ENCODE assay signal across 1 cellular context in genomic region chr2:31183973-31184372, GRCh38. TPM values are rescaled to one million over a fixed set of nuclear protein-coding genes. Genes with fewer than 3 reads are reported as not detected.
"Had no signal": no experiment of that assay in that cellular context is flagged by ENCODE, and none has a peak within 500 bp of the region (broad histone marks: within the 10 kb centered on the region; RNA-seq: fewer than 3 reads in every experiment).

No MANE protein-coding gene starts in this region.

RNA-seq across cellular contexts. Expression of gene CAPN14, which starts 33.3 kb away (rescaled TPM):
- total RNA-seq: tibial nerve had no signal
